ENCODE assay signal across 1 cellular context in the genomic region with DNA sequence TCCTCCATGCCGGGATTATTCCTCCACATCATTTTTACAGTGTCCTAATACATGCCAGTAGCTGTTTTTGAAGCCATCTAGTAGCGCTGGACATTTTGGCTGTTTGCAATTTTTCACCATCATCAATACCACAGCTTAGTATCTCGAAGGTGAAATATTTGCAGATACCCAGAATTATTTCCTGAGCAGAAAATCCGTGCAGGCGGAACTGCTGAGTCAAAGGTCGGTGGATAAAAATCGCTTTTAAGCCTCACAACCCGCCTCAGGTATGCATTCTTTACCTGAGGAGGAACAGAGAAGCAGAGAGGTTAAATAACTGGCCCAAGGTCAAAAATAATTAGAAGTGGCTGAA.
TF ChIP-seq lines count a peak whose summit lies in the region.

No MANE protein-coding gene starts in this region.

TF ChIP-seq in HepG2, 621 proteins besides CTCF, POLR2A, EP300 and RAD21 (continued from another document):
- TF ChIP-seq KIAA2018 (CRISPR knock-in tag; IDR thresholded peaks at IDR 0.05; ENCODE audit: borderline replicate concordance), result no peak
- TF ChIP-seq CREM (IDR thresholded peaks at IDR 0.05), result 0 out of 2 replicates have a peak, but pooled peaks have one; percentile 7
- no peak for TF ChIP-seq CREM (CRISPR knock-in tag; IDR thresholded peaks at IDR 0.05)
- TF ChIP-seq MAFF (IDR thresholded peaks at IDR 0.05; ENCODE audit: low read depth, low read length), result peak; percentile 1; the same call in 1 of the 2 replicates
- peak in 1 of 2 experiments; percentile 41; a peak in 2 of 4 replicates for TF ChIP-seq MAFK (conservative IDR thresholded peaks at IDR 0.05 in 1 of 2, IDR thresholded peaks at IDR 0.05 in 1 of 2; ENCODE audit: low read length in 2 of 2)
- no peak for TF ChIP-seq KLF9 (CRISPR knock-in tag; IDR thresholded peaks at IDR 0.05; ENCODE audit: low read depth)
- no peak for TF ChIP-seq POLR2G (IDR thresholded peaks at IDR 0.05; ENCODE audit: low read depth, low read length)
- no peak for TF ChIP-seq JDP2 (CRISPR knock-in tag; IDR thresholded peaks at IDR 0.05; ENCODE audit: borderline replicate concordance)
- TF ChIP-seq NONO (IDR thresholded peaks at IDR 0.05), result no peak
- TF ChIP-seq NONO (CRISPR knock-in tag; conservative IDR thresholded peaks at IDR 0.05), result 0 out of 2 replicates have a peak, but pooled peaks have one; percentile 13
- TF ChIP-seq, protein P1, sequence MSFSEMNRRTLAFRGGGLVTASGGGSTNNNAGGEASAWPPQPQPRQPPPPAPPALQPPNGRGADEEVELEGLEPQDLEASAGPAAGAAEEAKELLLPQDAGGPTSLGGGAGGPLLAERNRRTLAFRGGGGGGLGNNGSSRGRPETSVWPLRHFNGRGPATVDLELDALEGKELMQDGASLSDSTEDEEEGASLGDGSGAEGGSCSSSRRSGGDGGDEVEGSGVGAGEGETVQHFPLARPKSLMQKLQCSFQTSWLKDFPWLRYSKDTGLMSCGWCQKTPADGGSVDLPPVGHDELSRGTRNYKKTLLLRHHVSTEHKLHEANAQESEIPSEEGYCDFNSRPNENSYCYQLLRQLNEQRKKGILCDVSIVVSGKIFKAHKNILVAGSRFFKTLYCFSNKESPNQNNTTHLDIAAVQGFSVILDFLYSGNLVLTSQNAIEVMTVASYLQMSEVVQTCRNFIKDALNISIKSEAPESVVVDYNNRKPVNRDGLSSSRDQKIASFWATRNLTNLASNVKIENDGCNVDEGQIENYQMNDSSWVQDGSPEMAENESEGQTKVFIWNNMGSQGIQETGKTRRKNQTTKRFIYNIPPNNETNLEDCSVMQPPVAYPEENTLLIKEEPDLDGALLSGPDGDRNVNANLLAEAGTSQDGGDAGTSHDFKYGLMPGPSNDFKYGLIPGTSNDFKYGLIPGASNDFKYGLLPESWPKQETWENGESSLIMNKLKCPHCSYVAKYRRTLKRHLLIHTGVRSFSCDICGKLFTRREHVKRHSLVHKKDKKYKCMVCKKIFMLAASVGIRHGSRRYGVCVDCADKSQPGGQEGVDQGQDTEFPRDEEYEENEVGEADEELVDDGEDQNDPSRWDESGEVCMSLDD (CRISPR knock-in tag; IDR thresholded peaks at IDR 0.05; ENCODE audit: borderline replicate concordance), result no peak
- TF ChIP-seq GTF3A (CRISPR knock-in tag; conservative IDR thresholded peaks at IDR 0.05), result no peak
- 0 out of 2 replicates have a peak, but pooled peaks have one; percentile 32 for TF ChIP-seq ZC3H13 (CRISPR knock-in tag; IDR thresholded peaks at IDR 0.05)
- TF ChIP-seq SNAI1 (CRISPR knock-in tag; IDR thresholded peaks at IDR 0.05; ENCODE audit: borderline replicate concordance), result no peak
- TF ChIP-seq, protein P2, sequence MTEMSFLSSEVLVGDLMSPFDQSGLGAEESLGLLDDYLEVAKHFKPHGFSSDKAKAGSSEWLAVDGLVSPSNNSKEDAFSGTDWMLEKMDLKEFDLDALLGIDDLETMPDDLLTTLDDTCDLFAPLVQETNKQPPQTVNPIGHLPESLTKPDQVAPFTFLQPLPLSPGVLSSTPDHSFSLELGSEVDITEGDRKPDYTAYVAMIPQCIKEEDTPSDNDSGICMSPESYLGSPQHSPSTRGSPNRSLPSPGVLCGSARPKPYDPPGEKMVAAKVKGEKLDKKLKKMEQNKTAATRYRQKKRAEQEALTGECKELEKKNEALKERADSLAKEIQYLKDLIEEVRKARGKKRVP (CRISPR knock-in tag; IDR thresholded peaks at IDR 0.05), result peak in 1 of 2 experiments; percentile 14; a peak in 1 of 4 replicates
- TF ChIP-seq ELF4 (CRISPR knock-in tag; IDR thresholded peaks at IDR 0.05; ENCODE audit: borderline replicate concordance), result peak; percentile 40; the same call in 1 of the 2 replicates
- TF ChIP-seq LBX2 (CRISPR knock-in tag; IDR thresholded peaks at IDR 0.05; ENCODE audit: borderline replicate concordance), result no peak
- TF ChIP-seq SMARCC2 (IDR thresholded peaks at IDR 0.05), result no peak
- no peak for TF ChIP-seq FOSL2 (CRISPR knock-in tag; IDR thresholded peaks at IDR 0.05)
